8 cellular contexts compared by ENCODE assay signal in the genomic region with DNA sequence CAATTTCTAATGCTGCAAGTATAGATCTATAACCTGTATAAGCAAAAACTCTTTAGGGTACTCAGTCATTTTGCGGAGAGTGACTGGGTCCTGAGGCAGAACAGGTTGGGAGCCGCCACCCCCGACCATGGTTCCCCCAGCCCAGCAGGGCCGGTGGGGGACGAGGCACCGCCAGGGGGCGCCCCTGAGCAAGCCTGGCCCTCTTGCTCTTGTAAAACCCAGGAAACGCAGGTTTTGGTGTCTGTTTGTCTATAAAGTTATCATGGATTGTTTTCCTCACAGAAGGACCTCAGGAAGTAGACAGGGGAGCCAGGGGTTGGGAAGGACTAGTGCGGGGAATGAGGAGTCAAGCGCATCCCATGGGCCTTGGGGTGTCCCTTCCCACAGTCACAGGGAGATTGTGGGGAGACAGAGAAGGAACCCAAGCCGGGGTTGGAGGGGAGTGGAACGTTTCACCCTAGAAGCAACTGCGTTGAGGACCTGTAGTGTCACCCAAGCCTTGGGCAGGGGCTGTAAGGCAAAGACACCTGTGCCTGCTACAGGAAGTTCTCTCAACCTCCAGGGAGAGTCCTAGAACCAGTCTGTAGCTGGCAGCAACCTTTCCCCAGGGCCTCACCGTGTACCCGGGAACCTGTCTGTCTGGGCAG. TPM values are rescaled to one million over a fixed set of nuclear protein-coding genes. Genes with fewer than 3 reads are reported as not detected.
DNase-seq lines count a peak whose midpoint lies in the region; ATAC-seq, FAIRE-seq and TF ChIP-seq lines count a peak whose summit lies in the region.

No MANE protein-coding gene starts in this region.

- peaks cover 4% of the 10 kb centered on the region for H3K4me1 Mint-ChIP-seq in brain

- FAIRE-seq in HTR-8/SVneo (lab: Jason Lieb, UNC) = no peak

- H3K4me3 ChIP-seq in WERI-Rb-1 (ENCODE audit: low read depth, low read length) = no peak overlapping the region

- H3K27ac ChIP-seq in WERI-Rb-1 = no peak overlapping the region

- H3K27me3 Mint-ChIP-seq in brain = peaks cover 26% of the 10 kb centered on the region

- no peak for ATAC-seq in HG03432 (IDR thresholded peaks at IDR 0.05; ENCODE audit: unreplicated experiment)
- no peak for ATAC-seq in GM21825 (IDR thresholded peaks at IDR 0.05; ENCODE audit: unreplicated experiment)

- no peaks in the 10 kb centered on the region for H3K9me3 ChIP-seq in WERI-Rb-1 (ENCODE audit: severe bottlenecking)

- no peaks in the 10 kb centered on the region for H3K9me3 Mint-ChIP-seq in brain

- no peaks in the 10 kb centered on the region for H3K27me3 ChIP-seq in WERI-Rb-1 (ENCODE audit: insufficient read depth, low read depth, severe bottlenecking)

- no peak overlapping the region for H3K4me3 Mint-ChIP-seq in brain

- DNase-seq in COLO668 (lab: John Stamatoyannopoulos, UW; ENCODE audit: unreplicated experiment) (peak; percentile 33), HTR-8/SVneo (ENCODE audit: insufficient read length, low spot score) (peak; percentile 56), WERI-Rb-1 (peak; percentile 76), kidney tubule cell (ENCODE audit: low spot score) (peak; percentile 41)
- peak; percentile 74 to 92 (median 79) for DNase-seq in stimulated activated CD4-positive, alpha-beta T cell treated with anti-CD3 and anti-CD28 coated beads, TNF-alpha, amount 100 ng/mL, for 4 hours (ENCODE audit: low read depth in 3 of 3)

- peak overlapping the region in 1 of 5 experiments; percentile 41 for H3K27ac Mint-ChIP-seq in brain

- H3K36me3 Mint-ChIP-seq in brain = no peaks in the 10 kb centered on the region

- TF ChIP-seq CTCF in WERI-Rb-1 (IDR thresholded peaks at IDR 0.05; ENCODE audit: low read depth, low read length) (peak; percentile 93), brain (conservative IDR thresholded peaks at IDR 0.05) (peak; percentile 82 to 97)

- H3K36me3 ChIP-seq in WERI-Rb-1 = no peaks in the 10 kb centered on the region

RNA-seq across cellular contexts. Expression of a gene that starts 26.4 kb away (rescaled TPM):
- 108 TPM for polyA plus RNA-seq in brain (ENCODE audit: insufficient read depth, low read depth, low replicate concordance)

RNA-seq across cellular contexts. Expression of a gene that starts 31.6 kb away (rescaled TPM):
- polyA plus RNA-seq in brain (ENCODE audit: insufficient read depth, low read depth, low replicate concordance) = 45.4 TPM

RNA-seq across cellular contexts. Expression of a gene that starts 58.4 kb away (rescaled TPM):
- 65.7 TPM for polyA plus RNA-seq in brain (ENCODE audit: insufficient read depth, low read depth, low replicate concordance)

RNA-seq across cellular contexts. Expression of a gene that starts 58.7 kb away (rescaled TPM):
- 36.3 TPM for polyA plus RNA-seq in brain (ENCODE audit: insufficient read depth, low read depth, low replicate concordance)
